Comparison of ENCODE assay signal across 7 cellular contexts in the genomic region with DNA sequence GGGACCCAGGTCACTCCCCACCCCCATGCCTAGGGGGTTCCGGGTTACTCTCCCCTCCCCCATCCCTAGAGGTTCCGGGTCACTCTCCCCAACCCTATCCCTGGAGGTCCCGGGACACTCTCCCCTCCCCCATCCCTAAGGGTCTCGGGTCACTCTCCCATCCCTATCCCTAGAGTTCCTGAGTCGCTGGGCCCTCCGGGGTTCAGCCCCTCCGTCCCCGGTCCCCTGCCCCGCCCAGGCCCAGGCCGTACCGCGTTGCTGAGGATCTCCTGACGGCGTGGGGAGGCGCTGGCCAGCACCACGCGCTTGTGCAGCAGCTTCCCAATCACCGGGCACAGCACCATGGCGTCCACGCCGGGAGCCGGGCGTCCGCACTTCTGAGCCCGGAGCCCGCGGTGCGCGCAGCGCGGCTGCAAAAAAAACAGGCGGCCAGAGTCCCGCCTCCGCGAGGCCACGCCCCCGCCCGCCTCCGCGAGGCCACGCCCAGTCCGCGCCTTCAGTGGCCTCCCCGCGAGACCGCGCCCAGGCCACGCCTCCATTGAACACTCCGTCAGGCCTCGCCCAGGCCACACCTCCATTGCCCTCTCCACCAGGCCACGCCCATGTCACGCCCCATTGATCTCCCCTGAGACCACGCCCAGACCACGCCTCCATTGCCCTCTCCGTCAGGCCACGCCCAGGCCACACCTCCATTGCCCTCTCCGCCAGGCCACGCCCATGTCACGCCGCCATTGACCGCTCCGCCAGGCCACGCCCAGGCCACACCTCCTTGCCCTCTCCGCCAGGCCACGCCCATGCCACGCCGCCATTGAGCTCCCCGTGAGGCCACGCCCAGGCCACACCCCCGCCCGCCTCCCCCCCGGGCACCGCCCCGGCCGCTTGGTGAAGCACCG. TPM values are rescaled to one million over a fixed set of nuclear protein-coding genes. Genes with fewer than 3 reads are reported as not detected.
DNase-seq lines count a peak whose midpoint lies in the region; ATAC-seq and TF ChIP-seq lines count a peak whose summit lies in the region.

A gene with protein sequence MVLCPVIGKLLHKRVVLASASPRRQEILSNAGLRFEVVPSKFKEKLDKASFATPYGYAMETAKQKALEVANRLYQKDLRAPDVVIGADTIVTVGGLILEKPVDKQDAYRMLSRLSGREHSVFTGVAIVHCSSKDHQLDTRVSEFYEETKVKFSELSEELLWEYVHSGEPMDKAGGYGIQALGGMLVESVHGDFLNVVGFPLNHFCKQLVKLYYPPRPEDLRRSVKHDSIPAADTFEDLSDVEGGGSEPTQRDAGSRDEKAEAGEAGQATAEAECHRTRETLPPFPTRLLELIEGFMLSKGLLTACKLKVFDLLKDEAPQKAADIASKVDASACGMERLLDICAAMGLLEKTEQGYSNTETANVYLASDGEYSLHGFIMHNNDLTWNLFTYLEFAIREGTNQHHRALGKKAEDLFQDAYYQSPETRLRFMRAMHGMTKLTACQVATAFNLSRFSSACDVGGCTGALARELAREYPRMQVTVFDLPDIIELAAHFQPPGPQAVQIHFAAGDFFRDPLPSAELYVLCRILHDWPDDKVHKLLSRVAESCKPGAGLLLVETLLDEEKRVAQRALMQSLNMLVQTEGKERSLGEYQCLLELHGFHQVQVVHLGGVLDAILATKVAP (minus strand): TSS at position 413 of the 893 bp plus-strand sequence. CDS start 69 bp downstream, at position 344.

- no peak for TF ChIP-seq CTCF in kidney epithelial cell (IDR thresholded peaks at IDR 0.05; ENCODE audit: insufficient read depth, low read length, poor library complexity, severe bottlenecking)

- DNase-seq in T-helper 22 cell (ENCODE audit: low read depth): peak; percentile 100
- DNase-seq in central memory CD8-positive, alpha-beta T cell (ENCODE audit: low spot score in 2 of 2): peak; percentile 100
- peak; percentile 63 for DNase-seq in kidney epithelial cell (ENCODE audit: low read depth)
- DNase-seq in stimulated activated CD4-positive, alpha-beta T cell treated with anti-CD3 and anti-CD28 coated beads, Interleukin-1b, Interleukin-23, amount 100 ng/mL, for 4 hours (ENCODE audit: low read depth in 2 of 2): peak; percentile 100
- DNase-seq in MV-4-11 (lab: John Stamatoyannopoulos, UW): no peak

- no peaks in the 10 kb centered on the region for H3K27me3 Mint-ChIP-seq in central memory CD8-positive, alpha-beta T cell

- ATAC-seq in GM18907 (IDR thresholded peaks at IDR 0.05; ENCODE audit: unreplicated experiment): peak; percentile 77
- ATAC-seq in HG03135 (IDR thresholded peaks at IDR 0.05; ENCODE audit: unreplicated experiment): peak; percentile 70
- ATAC-seq in central memory CD8-positive, alpha-beta T cell (replicated peaks; ENCODE audit: extremely low read depth, poor library complexity, severe bottlenecking): peak; percentile 63

- H3K4me1 Mint-ChIP-seq in central memory CD8-positive, alpha-beta T cell: peaks cover 39% of the 10 kb centered on the region

- peaks cover 16% of the 10 kb centered on the region for H3K9me3 Mint-ChIP-seq in central memory CD8-positive, alpha-beta T cell

- H3K4me3 ChIP-seq in kidney epithelial cell (ENCODE audit: low read depth, low read length): peak within 1 kb of the TSS; percentile 77

- peak within 1 kb of the TSS; percentile 85 for H3K27ac Mint-ChIP-seq in central memory CD8-positive, alpha-beta T cell (ENCODE audit: low read depth)

- peak within 1 kb of the TSS; percentile 76 for H3K4me3 Mint-ChIP-seq in central memory CD8-positive, alpha-beta T cell

- H3K36me3 Mint-ChIP-seq in central memory CD8-positive, alpha-beta T cell (ENCODE audit: insufficient read depth): peaks cover 29% of the 10 kb centered on the region

- no peaks in the 10 kb centered on the region for H3K36me3 ChIP-seq in kidney epithelial cell (ENCODE audit: control insufficient read depth, insufficient read depth, low read length)

- peaks cover 5% of the 10 kb centered on the region for H3K27me3 ChIP-seq in kidney epithelial cell (ENCODE audit: control insufficient read depth, insufficient read depth, low read length)

RNA-seq across cellular contexts. Expression of the gene that starts here (rescaled TPM):
- 15.9 and 16.3 TPM in 2 replicates for total RNA-seq in kidney epithelial cell
